ENCODE assay signal across 8 cellular contexts in the genomic region with DNA sequence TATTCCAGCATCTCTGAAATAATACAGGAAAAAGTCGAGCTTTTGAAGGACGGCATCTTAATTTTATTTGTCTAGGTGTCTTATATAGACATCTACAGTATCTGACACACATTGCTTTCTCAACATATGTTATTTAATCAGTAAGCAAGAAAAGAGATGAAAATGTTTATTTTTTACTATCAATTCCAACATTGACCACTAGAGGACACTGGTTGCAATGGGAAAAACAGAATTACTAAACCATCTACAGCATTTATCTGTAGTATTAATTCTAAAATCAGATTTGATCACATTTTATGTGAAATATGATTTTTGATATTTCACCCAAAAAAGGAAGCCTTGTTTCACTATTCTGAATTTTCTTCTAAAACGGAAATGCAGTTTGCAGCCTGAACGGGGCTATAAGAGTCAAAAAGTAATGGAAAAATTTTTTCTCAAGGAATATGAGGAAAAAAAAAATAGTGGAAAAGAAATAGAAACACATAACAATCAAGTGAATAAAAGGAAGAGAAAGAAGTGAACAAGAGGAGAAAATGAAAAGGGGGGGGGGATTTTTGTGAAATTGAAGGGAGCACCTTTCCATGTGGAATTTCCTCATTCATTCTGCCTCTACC.
DNase-seq lines count a peak whose midpoint lies in the region; ATAC-seq and TF ChIP-seq lines count a peak whose summit lies in the region.

No MANE protein-coding gene starts in this region.

- no peak for TF ChIP-seq EP300 in gastroesophageal sphincter (IDR thresholded peaks at IDR 0.05)

- no peak for ATAC-seq in gastroesophageal sphincter
- peak; percentile 43 for ATAC-seq in upper lobe of right lung
- no peak for ATAC-seq in HG03196 (IDR thresholded peaks at IDR 0.05; ENCODE audit: unreplicated experiment)

- H3K4me3 Mint-ChIP-seq in activated CD4-positive, alpha-beta T cell treated with anti-CD3 and anti-CD28 coated beads, Interleukin-2, amount 10 ng/mL, durations not matched to agents 7 days and 5 days, result no peak overlapping the region

- H3K4me1 Mint-ChIP-seq in activated CD4-positive, alpha-beta T cell treated with anti-CD3 and anti-CD28 coated beads, Interleukin-2, amount 10 ng/mL, durations not matched to agents 7 days and 5 days, result peaks cover 25% of the 10 kb centered on the region

- 21 to 33% methylated on average over 4 of the region's 4 CpGs for WGBS in gastroesophageal sphincter (ENCODE audit: low coverage in 1 of 2), 2 donors

- no peak for DNase-seq in right atrium auricular region (ENCODE audit: low spot score)
- no peak for DNase-seq in cardiac septum (ENCODE audit: low spot score)
- DNase-seq in SK-MEL-5 (ENCODE audit: low read depth, low spot score), result peak; percentile 45
- no peak for DNase-seq in upper lobe of right lung
- no peak for DNase-seq in activated CD4-positive, CD25-positive, alpha-beta regulatory T cell treated with anti-CD3 and anti-CD28 coated beads, Interleukin-2, amount 50 U/mL, for 72 hours
- no peak for DNase-seq in activated CD4-positive, alpha-beta T cell treated with anti-CD3 and anti-CD28 coated beads, Interleukin-2, amount 10 ng/mL, durations not matched to agents 7 days and 5 days

- H3K4me1 ChIP-seq in right atrium auricular region, result no peaks in the 10 kb centered on the region
- no peaks in the 10 kb centered on the region for H3K4me1 ChIP-seq in gastroesophageal sphincter
- H3K4me1 ChIP-seq in upper lobe of right lung, result no peaks in the 10 kb centered on the region

- H3K27ac ChIP-seq in right atrium auricular region (no peak overlapping the region), gastroesophageal sphincter (no peak overlapping the region), upper lobe of right lung (no peak overlapping the region)

- no peak overlapping the region for H3K27ac Mint-ChIP-seq in activated CD4-positive, alpha-beta T cell treated with anti-CD3 and anti-CD28 coated beads, Interleukin-2, amount 10 ng/mL, durations not matched to agents 7 days and 5 days

- H3K4me3 ChIP-seq in right atrium auricular region (no peak overlapping the region), gastroesophageal sphincter (no peak overlapping the region), upper lobe of right lung (no peak overlapping the region)

- no peaks in the 10 kb centered on the region for H3K9me3 Mint-ChIP-seq in activated CD4-positive, alpha-beta T cell treated with anti-CD3 and anti-CD28 coated beads, Interleukin-2, amount 10 ng/mL, durations not matched to agents 7 days and 5 days

- H3K27me3 Mint-ChIP-seq in activated CD4-positive, alpha-beta T cell treated with anti-CD3 and anti-CD28 coated beads, Interleukin-2, amount 10 ng/mL, durations not matched to agents 7 days and 5 days, result no peaks in the 10 kb centered on the region

- intact Hi-C loops in cardiac septum (cut with DNase I) (no loop called here), upper lobe of right lung (cut with DNase I) (loop anchor here (10.0 kb wide), 1 partner anchor 678 kb away; no protein-coding TSS in a partner anchor)

- CTCF ChIA-PET in activated CD4-positive, alpha-beta T cell treated with anti-CD3 and anti-CD28 coated beads, Interleukin-2, amount 10 ng/mL, durations not matched to agents 7 days and 5 days (lab: Charles Lee), result interaction anchor here (2.6 kb wide), 1 partner anchor 15 kb away, joined by 14 read pairs; no protein-coding TSS in a partner anchor

- H3K36me3 ChIP-seq in right atrium auricular region (peaks cover 5% of the 10 kb centered on the region), gastroesophageal sphincter (peaks cover 0 to 7% of the 10 kb centered on the region in 2 donors), upper lobe of right lung (no peaks in the 10 kb centered on the region)

- TF ChIP-seq CTCF in right atrium auricular region (IDR thresholded peaks at IDR 0.05), result peak; percentile 86 to 93
- peak; percentile 68 to 92 (median 76) for TF ChIP-seq CTCF in gastroesophageal sphincter (IDR thresholded peaks at IDR 0.05)
- TF ChIP-seq CTCF in upper lobe of right lung (IDR thresholded peaks at IDR 0.05), result peak; percentile 90

- no peak for TF ChIP-seq POLR2A in gastroesophageal sphincter (IDR thresholded peaks at IDR 0.05)

- H3K36me3 Mint-ChIP-seq in activated CD4-positive, alpha-beta T cell treated with anti-CD3 and anti-CD28 coated beads, Interleukin-2, amount 10 ng/mL, durations not matched to agents 7 days and 5 days (ENCODE audit: low read depth), result peaks cover 15% of the 10 kb centered on the region

- in situ Hi-C loops in SK-MEL-5 (cut with HindIII; ENCODE audit: low pct_unique_long_range_greater_than_20kb, low sequenced_read_pairs), result no loop called here

- POLR2A ChIA-PET in activated CD4-positive, alpha-beta T cell treated with anti-CD3 and anti-CD28 coated beads, Interleukin-2, amount 10 ng/mL, durations not matched to agents 7 days and 5 days (lab: Charles Lee), result no interaction called here

- no peaks in the 10 kb centered on the region for H3K27me3 ChIP-seq in right atrium auricular region
- H3K27me3 ChIP-seq in gastroesophageal sphincter, result no peaks in the 10 kb centered on the region
- H3K27me3 ChIP-seq in upper lobe of right lung, result no peaks in the 10 kb centered on the region

- H3K9me3 ChIP-seq in right atrium auricular region, result no peaks in the 10 kb centered on the region
- no peaks in the 10 kb centered on the region for H3K9me3 ChIP-seq in gastroesophageal sphincter
- H3K9me3 ChIP-seq in upper lobe of right lung, result no peaks in the 10 kb centered on the region
